Comparison of ENCODE assay signal across 24 cellular contexts in genomic region chr10:5467634-5468255, GRCh38. TPM values are rescaled to one million over a fixed set of nuclear protein-coding genes. Genes with fewer than 3 reads are reported as not detected.
DNase-seq lines count a peak whose midpoint lies in the region; ATAC-seq, FAIRE-seq and TF ChIP-seq lines count a peak whose summit lies in the region.
"Had no signal": no experiment of that assay in that cellular context is flagged by ENCODE, and none has a peak within 500 bp of the region (broad histone marks: within the 10 kb centered on the region; RNA-seq: fewer than 3 reads in every experiment).

No MANE protein-coding gene starts in this region.

- TF ChIP-seq CTCF in HepG2 (CRISPR knock-in tag; IDR thresholded peaks at IDR 0.05) (no peak), smooth muscle cell (IDR thresholded peaks at IDR 0.05; ENCODE audit: borderline replicate concordance, insufficient read depth, poor library complexity, severe bottlenecking) (no peak), D721Med (IDR thresholded peaks at IDR 0.05; ENCODE audit: insufficient read depth, missing control alignments) (no peak)

- no peak for DNase-seq in epithelial cell of prostate (ENCODE audit: low read depth, low spot score)
- peak; percentile 38 for DNase-seq in HepG2 (ENCODE audit: low spot score)
- DNase-seq in smooth muscle cell (lab: John Stamatoyannopoulos, UW; ENCODE audit: unreplicated experiment), result no peak
- no peak for DNase-seq in D721Med (ENCODE audit: insufficient read length, low spot score)
- DNase-seq in immature natural killer cell, result no peak
- DNase-seq in NCI-H2171 treated with DMSO at 0.1 percent for 48 hours (lab: John Stamatoyannopoulos, UW), result no peak
- DNase-seq: activated CD8-positive, alpha-beta T cell treated with anti-CD3 and anti-CD28 coated beads for 36 hours; activated naive CD8-positive, alpha-beta T cell treated with anti-CD3 and anti-CD28 coated beads for 36 hours; activated T-cell treated with anti-CD3 and anti-CD28 coated beads, Interleukin-2, amount 50 U/mL, for 72 hours; CD4-positive, CD25-positive, alpha-beta regulatory T cell; left ventricle myocardium superior; naive B cell; NCI-H1417 treated with DMSO at 0.1 percent for 48 hours; NCI-H226 had no signal

- intact Hi-C loops in HepG2 (cut with micrococcal nuclease; ENCODE audit: unreplicated experiment), result no loop called here

- in situ Hi-C loops in HepG2 (cut with HindIII; ENCODE audit: extremely low pct_ligation_motif_present, low pct_unique_long_range_greater_than_20kb), result no loop called here

- no peak overlapping the region for H3K4me3 ChIP-seq in HUES6 (ENCODE audit: low read depth, low read length)
- H3K4me3 ChIP-seq in HepG2 (replicated peaks in 1 of 3; ENCODE audit: insufficient read depth in 1 of 3, low read depth in 2 of 3, low read length in 3 of 3), result no peak overlapping the region
- no peak overlapping the region for H3K4me3 ChIP-seq in smooth muscle cell
- H3K4me3 ChIP-seq: breast epithelium had no signal

- H3K4me2 ChIP-seq in HepG2 (ENCODE audit: low read depth, low read length) (peak overlapping the region; percentile 2), smooth muscle cell (peak overlapping the region; percentile 71)

- H3F3A ChIP-seq in smooth muscle cell (ENCODE audit: low read depth), result peaks cover 23% of the 10 kb centered on the region

- H3K27ac Mint-ChIP-seq in immature natural killer cell, result no peak overlapping the region
- H3K27ac Mint-ChIP-seq: activated CD8-positive, alpha-beta T cell treated with anti-CD3 and anti-CD28 coated beads for 36 hours; activated naive CD8-positive, alpha-beta T cell treated with anti-CD3 and anti-CD28 coated beads for 36 hours; activated T-cell treated with anti-CD3 and anti-CD28 coated beads, Interleukin-2, amount 50 U/mL, for 72 hours; CD4-positive, CD25-positive, alpha-beta regulatory T cell; naive B cell; stimulated activated memory B cell treated with anti-CD40 and anti-IgM and Interleukin-4, amounts not matched to agents 10 μg/mL and 1 μg/mL and 100 μg/mL, for 72 hours had no signal

- H3K27me3 Mint-ChIP-seq in immature natural killer cell (ENCODE audit: low read depth in 3 of 3), result peaks cover 2 to 10% (median 4%) of the 10 kb centered on the region in 3 donors
- H3K27me3 Mint-ChIP-seq: CD4-positive, CD25-positive, alpha-beta regulatory T cell had no signal

- FAIRE-seq in HepG2 (lab: Jason Lieb, UNC), result no peak
- no peak for FAIRE-seq in D721Med (lab: Jason Lieb, UNC)
- FAIRE-seq: GM18507 had no signal

- BruUV-seq in HepG2 (replicated peaks; lab: Mats Ljungman, UMichigan), result no TSS peak

- POLR2A ChIA-PET in HepG2 (lab: Yijun Ruan, JAX), result interaction anchor here (0.7 to 2.3 kb wide), 3 partner anchors 21 to 113 kb away, joined by 3 to 12 read pairs (median 7); no protein-coding TSS in a partner anchor

- H3K9me3 ChIP-seq in HUES6 (ENCODE audit: control insufficient read depth, insufficient read depth, low read depth, low read length), result peaks cover 26% of the 10 kb centered on the region
- H3K9me3 ChIP-seq in HepG2 (ENCODE audit: low read length), result no peaks in the 10 kb centered on the region
- no peaks in the 10 kb centered on the region for H3K9me3 ChIP-seq in smooth muscle cell (replicated peaks; ENCODE audit: low read depth)

- H3K9ac ChIP-seq in HUES6 (ENCODE audit: low read length) (no peak overlapping the region), HepG2 (ENCODE audit: insufficient read depth, low read depth, low read length) (no peak overlapping the region), smooth muscle cell (ENCODE audit: low read depth) (no peak overlapping the region)

- TF ChIP-seq EP300 in HepG2 (IDR thresholded peaks at IDR 0.05; ENCODE audit: low read depth in 2 of 2, low read length in 2 of 2) (no peak), HepG2 (CRISPR knock-in tag; IDR thresholded peaks at IDR 0.05; ENCODE audit: borderline replicate concordance) (no peak)

- CTCF ChIA-PET in HepG2 (lab: Yijun Ruan, JAX; ENCODE audit: low intra/inter-chr PET ratio, low total read pairs), result no interaction called here

- H3K36me3 ChIP-seq in HUES6 (ENCODE audit: control insufficient read depth, insufficient read depth, low read length) (peaks cover 3% of the 10 kb centered on the region; the same call in 1 of the 2 replicates), HepG2 (replicated peaks in 1 of 2; ENCODE audit: control insufficient read depth in 1 of 2, insufficient read depth in 2 of 2, low read length in 2 of 2) (no peaks in the 10 kb centered on the region), smooth muscle cell (ENCODE audit: low read depth) (no peaks in the 10 kb centered on the region)
- H3K36me3 ChIP-seq: breast epithelium had no signal

- no peaks in the 10 kb centered on the region for H3K4me1 Mint-ChIP-seq in immature natural killer cell
- H3K4me1 Mint-ChIP-seq: CD4-positive, CD25-positive, alpha-beta regulatory T cell; stimulated activated memory B cell treated with anti-CD40 and anti-IgM and Interleukin-4, amounts not matched to agents 10 μg/mL and 1 μg/mL and 100 μg/mL, for 72 hours had no signal

- no peak for TF ChIP-seq RAD21 in HepG2 (CRISPR knock-in tag; IDR thresholded peaks at IDR 0.05)

- H3K27ac ChIP-seq in HUES6 (ENCODE audit: low read depth, low read length) (peak overlapping the region; percentile 97; the same call in 1 of the 2 replicates), epithelial cell of prostate (peak overlapping the region; percentile 79), HepG2 (ENCODE audit: extremely low read length, insufficient read depth, low read length) (no peak overlapping the region), smooth muscle cell (ENCODE audit: low read depth) (peak overlapping the region; percentile 89)

- no peak overlapping the region for H2AFZ ChIP-seq in HepG2 (ENCODE audit: low read length)
- H2AFZ ChIP-seq in smooth muscle cell (ENCODE audit: low read depth), result no peak overlapping the region

- H3K4me1 ChIP-seq in HUES6 (ENCODE audit: control insufficient read depth, insufficient read depth, low read length) (peaks cover 32% of the 10 kb centered on the region), HepG2 (ENCODE audit: insufficient read depth, low read length) (peaks cover 43% of the 10 kb centered on the region), smooth muscle cell (ENCODE audit: low read depth) (peaks cover 20% of the 10 kb centered on the region)

- WGBS in HepG2 (ENCODE audit: low lambda C conversion rate), result 36% methylated on average over 5 of the region's 6 CpGs
- 81% methylated on average over 6 of the region's 6 CpGs for WGBS in smooth muscle cell (ENCODE audit: low lambda C conversion rate)

- ATAC-seq in HepG2 (peak; percentile 42), HG03159 (IDR thresholded peaks at IDR 0.05; ENCODE audit: unreplicated experiment) (no peak)
- ATAC-seq: activated CD8-positive, alpha-beta T cell treated with anti-CD3 and anti-CD28 coated beads for 36 hours; activated T-cell treated with anti-CD3 and anti-CD28 coated beads, Interleukin-2, amount 50 U/mL, for 72 hours; HCT116 had no signal

- no peaks in the 10 kb centered on the region for H3K9me3 Mint-ChIP-seq in immature natural killer cell
- H3K9me3 Mint-ChIP-seq: activated CD8-positive, alpha-beta T cell treated with anti-CD3 and anti-CD28 coated beads for 36 hours; activated naive CD8-positive, alpha-beta T cell treated with anti-CD3 and anti-CD28 coated beads for 36 hours had no signal

- no peak overlapping the region for H3K4me3 Mint-ChIP-seq in immature natural killer cell
- H3K4me3 Mint-ChIP-seq: activated CD8-positive, alpha-beta T cell treated with anti-CD3 and anti-CD28 coated beads for 36 hours; activated naive CD8-positive, alpha-beta T cell treated with anti-CD3 and anti-CD28 coated beads for 36 hours; activated T-cell treated with anti-CD3 and anti-CD28 coated beads, Interleukin-2, amount 50 U/mL, for 72 hours; CD4-positive, CD25-positive, alpha-beta regulatory T cell; stimulated activated memory B cell treated with anti-CD40 and anti-IgM and Interleukin-4, amounts not matched to agents 10 μg/mL and 1 μg/mL and 100 μg/mL, for 72 hours had no signal

- no peaks in the 10 kb centered on the region for H3K27me3 ChIP-seq in HUES6 (ENCODE audit: control insufficient read depth, insufficient read depth, low read length)
- no peaks in the 10 kb centered on the region; a peak in 2 of 5 replicates for H3K27me3 ChIP-seq in HepG2 (ENCODE audit: control insufficient read depth in 1 of 2, insufficient read depth in 2 of 2, low read length in 2 of 2)
- no peaks in the 10 kb centered on the region for H3K27me3 ChIP-seq in smooth muscle cell (ENCODE audit: low read depth)
- H3K27me3 ChIP-seq: breast epithelium had no signal

- TF ChIP-seq POLR2A in HepG2 (IDR thresholded peaks at IDR 0.05; ENCODE audit: insufficient read depth in 1 of 2, low read depth in 2 of 2, low read length in 2 of 2), result no peak

- H4K20me1 ChIP-seq in HepG2 (ENCODE audit: insufficient read depth, low read length) (no peaks in the 10 kb centered on the region), smooth muscle cell (ENCODE audit: low read depth) (no peaks in the 10 kb centered on the region)

- no peaks in the 10 kb centered on the region for H3K36me3 Mint-ChIP-seq in immature natural killer cell
- H3K36me3 Mint-ChIP-seq: activated naive CD8-positive, alpha-beta T cell treated with anti-CD3 and anti-CD28 coated beads for 36 hours; CD4-positive, CD25-positive, alpha-beta regulatory T cell; naive B cell; stimulated activated memory B cell treated with anti-CD40 and anti-IgM and Interleukin-4, amounts not matched to agents 10 μg/mL and 1 μg/mL and 100 μg/mL, for 72 hours had no signal

- H3K79me2 ChIP-seq in HepG2 (ENCODE audit: insufficient read depth, low read length), result no peaks in the 10 kb centered on the region
- H3K79me2 ChIP-seq in smooth muscle cell (ENCODE audit: low read depth), result no peaks in the 10 kb centered on the region

RNA-seq across cellular contexts. Expression of gene CALML5, which starts 31.6 kb away (rescaled TPM):
- not detected in 2 replicates for total RNA-seq in HepG2 (2016; rRNA removed; fragmentation: Illumina TruSeq; extraction: Trizol)
- not detected in 2 replicates for total RNA-seq in HepG2 (2016; cell fraction: cytosol; rRNA removed; fragmentation: Illumina TruSeq; extraction: Trizol; ENCODE audit: low read depth)
- not detected in 2 replicates for total RNA-seq in HepG2 (2016; cell fraction: insoluble cytoplasmic fraction; rRNA removed; fragmentation: Illumina TruSeq; extraction: Trizol)
- total RNA-seq in HepG2 (2016; cell fraction: membrane; rRNA removed; fragmentation: Illumina TruSeq; extraction: Trizol), result not detected in 2 replicates
- not detected in 2 replicates for total RNA-seq in HepG2 (2016; cell fraction: nucleus; rRNA removed; fragmentation: Illumina TruSeq; extraction: Trizol)
- polyA plus RNA-seq in HepG2 (2011; rRNA removed), result not detected in 2 replicates
- polyA plus RNA-seq in HepG2 (2011; cell fraction: cytosol; rRNA removed), result not detected in 2 replicates
- not detected in 2 replicates for polyA plus RNA-seq in HepG2 (2011; cell fraction: nucleus; rRNA removed)
- not detected in 2 replicates for polyA plus RNA-seq in HepG2 (2012)
- polyA plus RNA-seq in HepG2 (2016; cell fraction: cytosol; fragmentation: Illumina TruSeq; extraction: Trizol; ENCODE audit: low read depth), result not detected in 2 replicates
- not detected in 2 replicates for polyA plus RNA-seq in HepG2 (2016; cell fraction: insoluble cytoplasmic fraction; fragmentation: Illumina TruSeq; extraction: Trizol; ENCODE audit: low read depth)
- polyA plus RNA-seq in HepG2 (2016; cell fraction: membrane; fragmentation: Illumina TruSeq; extraction: Trizol; ENCODE audit: low read depth), result not detected in 2 replicates
- not detected in 2 replicates for polyA plus RNA-seq in HepG2 (2016; cell fraction: nucleus; fragmentation: Illumina TruSeq; extraction: Trizol; ENCODE audit: insufficient read depth, low read depth)
- not detected in 2 replicates for polyA minus RNA-seq in HepG2 (2011; rRNA and poly(A)+ RNA removed; ENCODE audit: low replicate concordance)
- not detected in 2 replicates for polyA minus RNA-seq in HepG2 (2011; cell fraction: cytosol; rRNA and poly(A)+ RNA removed)
- polyA minus RNA-seq in HepG2 (2011; cell fraction: nucleus; rRNA and poly(A)+ RNA removed), result not detected in 2 replicates
- 15.1 and 24.3 TPM in 2 replicates for total RNA-seq in smooth muscle cell
- 16.5 and 18.1 TPM in 2 replicates for polyA plus RNA-seq in smooth muscle cell
- polyA plus RNA-seq in immature natural killer cell, result not detected
- total RNA-seq: activated CD8-positive, alpha-beta T cell treated with anti-CD3 and anti-CD28 coated beads for 36 hours; activated naive CD8-positive, alpha-beta T cell treated with anti-CD3 and anti-CD28 coated beads for 36 hours; activated T-cell treated with anti-CD3 and anti-CD28 coated beads, Interleukin-2, amount 50 U/mL, for 72 hours; CD4-positive, CD25-positive, alpha-beta regulatory T cell; Daoy; dermis microvascular lymphatic vessel endothelial cell; left ventricle myocardium superior; pulmonary artery endothelial cell; Right ventricle myocardium inferior had no signal
- polyA plus RNA-seq: CD4-positive, CD25-positive, alpha-beta regulatory T cell had no signal

RNA-seq across cellular contexts. Expression of gene NET1, which starts 55.4 kb away (rescaled TPM):
- 65.8 and 115 TPM in 2 replicates for total RNA-seq in HepG2 (2016; rRNA removed; fragmentation: Illumina TruSeq; extraction: Trizol)
- 13.3 and 15.2 TPM in 2 replicates for total RNA-seq in HepG2 (2016; cell fraction: cytosol; rRNA removed; fragmentation: Illumina TruSeq; extraction: Trizol; ENCODE audit: low read depth)
- 67.1 and 111 TPM in 2 replicates for total RNA-seq in HepG2 (2016; cell fraction: insoluble cytoplasmic fraction; rRNA removed; fragmentation: Illumina TruSeq; extraction: Trizol)
- 50.6 and 52.2 TPM in 2 replicates for total RNA-seq in HepG2 (2016; cell fraction: membrane; rRNA removed; fragmentation: Illumina TruSeq; extraction: Trizol)
- total RNA-seq in HepG2 (2016; cell fraction: nucleus; rRNA removed; fragmentation: Illumina TruSeq; extraction: Trizol), result 56.7 and 60.2 TPM in 2 replicates
- polyA plus RNA-seq in HepG2 (2011; rRNA removed), result 37.8 and 48.1 TPM in 2 replicates
- 26.5 and 28.7 TPM in 2 replicates for polyA plus RNA-seq in HepG2 (2011; cell fraction: cytosol; rRNA removed)
- polyA plus RNA-seq in HepG2 (2011; cell fraction: nucleus; rRNA removed), result 19.8 and 22.7 TPM in 2 replicates
- 43.1 and 50.0 TPM in 2 replicates for polyA plus RNA-seq in HepG2 (2012)
- polyA plus RNA-seq in HepG2 (2016; cell fraction: cytosol; fragmentation: Illumina TruSeq; extraction: Trizol; ENCODE audit: low read depth), result 5.0 and 5.8 TPM in 2 replicates
- 98.1 and 103 TPM in 2 replicates for polyA plus RNA-seq in HepG2 (2016; cell fraction: insoluble cytoplasmic fraction; fragmentation: Illumina TruSeq; extraction: Trizol; ENCODE audit: low read depth)
- 21.4 and 21.5 TPM in 2 replicates for polyA plus RNA-seq in HepG2 (2016; cell fraction: membrane; fragmentation: Illumina TruSeq; extraction: Trizol; ENCODE audit: low read depth)
- polyA plus RNA-seq in HepG2 (2016; cell fraction: nucleus; fragmentation: Illumina TruSeq; extraction: Trizol; ENCODE audit: insufficient read depth, low read depth), result 56.7 and 57.9 TPM in 2 replicates
- 47.1 and 69.7 TPM in 2 replicates for polyA minus RNA-seq in HepG2 (2011; rRNA and poly(A)+ RNA removed; ENCODE audit: low replicate concordance)
- 79.5 and 93.0 TPM in 2 replicates for polyA minus RNA-seq in HepG2 (2011; cell fraction: cytosol; rRNA and poly(A)+ RNA removed)
- 103 and 134 TPM in 2 replicates for polyA minus RNA-seq in HepG2 (2011; cell fraction: nucleus; rRNA and poly(A)+ RNA removed)
- total RNA-seq in smooth muscle cell, result 123 and 131 TPM in 2 replicates
- polyA plus RNA-seq in smooth muscle cell, result 49.5 and 83.1 TPM in 2 replicates
- 1 to 10 TPM; 1.5 to 2.3 (median 2.3) TPM for polyA plus RNA-seq in immature natural killer cell

RNA-seq across cellular contexts. Expression of gene CALML3, which starts 57.0 kb away (rescaled TPM):
- total RNA-seq in HepG2 (2016; rRNA removed; fragmentation: Illumina TruSeq; extraction: Trizol) (not detected in 2 replicates), smooth muscle cell (0.04 and 0.49 TPM in 2 replicates)
- total RNA-seq in HepG2 (2016; cell fraction: cytosol; rRNA removed; fragmentation: Illumina TruSeq; extraction: Trizol; ENCODE audit: low read depth), result not detected in 2 replicates
- not detected in 2 replicates for total RNA-seq in HepG2 (2016; cell fraction: insoluble cytoplasmic fraction; rRNA removed; fragmentation: Illumina TruSeq; extraction: Trizol)
- total RNA-seq in HepG2 (2016; cell fraction: membrane; rRNA removed; fragmentation: Illumina TruSeq; extraction: Trizol), result not detected in 2 replicates
- total RNA-seq in HepG2 (2016; cell fraction: nucleus; rRNA removed; fragmentation: Illumina TruSeq; extraction: Trizol), result not detected in 2 replicates
- polyA plus RNA-seq in HepG2 (2011; rRNA removed) (not detected in 2 replicates), smooth muscle cell (0.20 TPM in 1 of 2 replicates, not detected in the other), immature natural killer cell (not detected)
- polyA plus RNA-seq in HepG2 (2011; cell fraction: cytosol; rRNA removed), result not detected in 2 replicates
- polyA plus RNA-seq in HepG2 (2011; cell fraction: nucleus; rRNA removed), result not detected in 2 replicates
- polyA plus RNA-seq in HepG2 (2012), result not detected in 2 replicates
- not detected in 2 replicates for polyA plus RNA-seq in HepG2 (2016; cell fraction: cytosol; fragmentation: Illumina TruSeq; extraction: Trizol; ENCODE audit: low read depth)
- polyA plus RNA-seq in HepG2 (2016; cell fraction: insoluble cytoplasmic fraction; fragmentation: Illumina TruSeq; extraction: Trizol; ENCODE audit: low read depth), result not detected in 2 replicates
- not detected in 2 replicates for polyA plus RNA-seq in HepG2 (2016; cell fraction: membrane; fragmentation: Illumina TruSeq; extraction: Trizol; ENCODE audit: low read depth)
- polyA plus RNA-seq in HepG2 (2016; cell fraction: nucleus; fragmentation: Illumina TruSeq; extraction: Trizol; ENCODE audit: insufficient read depth, low read depth), result not detected in 2 replicates
- polyA minus RNA-seq in HepG2 (2011; rRNA and poly(A)+ RNA removed; ENCODE audit: low replicate concordance), result not detected in 2 replicates
- not detected in 2 replicates for polyA minus RNA-seq in HepG2 (2011; cell fraction: cytosol; rRNA and poly(A)+ RNA removed)
- polyA minus RNA-seq in HepG2 (2011; cell fraction: nucleus; rRNA and poly(A)+ RNA removed), result not detected in 2 replicates
- total RNA-seq: activated CD8-positive, alpha-beta T cell treated with anti-CD3 and anti-CD28 coated beads for 36 hours; activated naive CD8-positive, alpha-beta T cell treated with anti-CD3 and anti-CD28 coated beads for 36 hours; activated T-cell treated with anti-CD3 and anti-CD28 coated beads, Interleukin-2, amount 50 U/mL, for 72 hours; CD4-positive, CD25-positive, alpha-beta regulatory T cell; Daoy; dermis microvascular lymphatic vessel endothelial cell; left ventricle myocardium superior; pulmonary artery endothelial cell; Right ventricle myocardium inferior had no signal
- polyA plus RNA-seq: CD4-positive, CD25-positive, alpha-beta regulatory T cell had no signal

Comparison
In these comparisons a context has a peak if more than half of its experiments do, and no peak if none do; other contexts are left out.
1. RNA of gene CALML5, which starts 31.6 kb away (polyA plus RNA-seq): 16.5 to 18.1 TPM in smooth muscle cell; not detected in HepG2 and not detected in immature natural killer cell; every median in the first group is over 10 times any median in the second.